In genomic region chr1:110916669-110917306, GRCh38 we compare ENCODE assay signal across 8 cellular contexts. TPM values are rescaled to one million over a fixed set of nuclear protein-coding genes. Genes with fewer than 3 reads are reported as not detected.
DNase-seq lines count a peak whose midpoint lies in the region; ATAC-seq and TF ChIP-seq lines count a peak whose summit lies in the region.

No MANE protein-coding gene starts in this region.

- H3K9me3 Mint-ChIP-seq in osteocyte (ENCODE audit: unreplicated experiment), result peaks cover 4% of the 10 kb centered on the region

- H3K4me3 ChIP-seq in GM12865 (ENCODE audit: low read depth, low read length) (peak overlapping the region; percentile 33), foreskin fibroblast (ENCODE audit: low read depth in 1 of 2, low read length in 2 of 2) (peak overlapping the region in 1 of 2 donors; percentile 15), lower lobe of right lung (no peak overlapping the region)

- no peaks in the 10 kb centered on the region for H3K27me3 ChIP-seq in lower lobe of right lung (ENCODE audit: low read depth)

- DNase-seq in GM12865 (ENCODE audit: low read depth), result peak; percentile 68
- peak; percentile 0 to 6 for DNase-seq in foreskin fibroblast
- no peak for DNase-seq in osteocyte (ENCODE audit: extremely low spot score, unreplicated experiment)
- no peak for DNase-seq in cerebellar nuclear complex (lab: John Stamatoyannopoulos, UW)
- no peak for DNase-seq in NCI-H2171 (lab: John Stamatoyannopoulos, UW)
- DNase-seq in lower lobe of right lung, result no peak

- H3K36me3 ChIP-seq in lower lobe of right lung, result no peaks in the 10 kb centered on the region

- H3K36me3 Mint-ChIP-seq in osteocyte (ENCODE audit: unreplicated experiment), result no peaks in the 10 kb centered on the region

- H3K27ac ChIP-seq in lower lobe of right lung, result no peak overlapping the region

- H3K9me3 ChIP-seq in lower lobe of right lung, result no peaks in the 10 kb centered on the region

- H3K4me3 Mint-ChIP-seq in osteocyte (ENCODE audit: unreplicated experiment), result no peak overlapping the region

- H3K4me1 ChIP-seq in lower lobe of right lung, result no peaks in the 10 kb centered on the region

- ATAC-seq in HG02678 (IDR thresholded peaks at IDR 0.05; ENCODE audit: unreplicated experiment) (peak; percentile 70), SK-N-SH treated with all-trans-retinoic acid at 6 μM for 48 hours (peak; percentile 78), lower lobe of right lung (no peak)

- peaks cover 3% of the 10 kb centered on the region for H3K27me3 Mint-ChIP-seq in osteocyte (ENCODE audit: unreplicated experiment)

- TF ChIP-seq CTCF in GM12865 (IDR thresholded peaks at IDR 0.05; ENCODE audit: insufficient read depth, low read depth, low read length, missing control alignments), result no peak
- no peak for TF ChIP-seq CTCF in foreskin fibroblast (IDR thresholded peaks at IDR 0.05; ENCODE audit: low read depth, low read length)
- TF ChIP-seq CTCF in osteocyte (IDR thresholded peaks at IDR 0.05), result no peak
- TF ChIP-seq CTCF in lower lobe of right lung (IDR thresholded peaks at IDR 0.05), result no peak

- H3K4me1 Mint-ChIP-seq in osteocyte (ENCODE audit: unreplicated experiment), result no peaks in the 10 kb centered on the region

- H3K27ac Mint-ChIP-seq in osteocyte (ENCODE audit: unreplicated experiment), result no peak overlapping the region

- intact Hi-C loops in lower lobe of right lung (cut with DNase I), result no loop called here

TF ChIP-seq in SK-N-SH treated with all-trans-retinoic acid at 6 μM for 48 hours, 23 proteins besides CTCF, POLR2A, EP300 and RAD21:
- no peak for TF ChIP-seq ESRRG (CRISPR knock-in tag; IDR thresholded peaks at IDR 0.05)
- TF ChIP-seq, protein P1, sequence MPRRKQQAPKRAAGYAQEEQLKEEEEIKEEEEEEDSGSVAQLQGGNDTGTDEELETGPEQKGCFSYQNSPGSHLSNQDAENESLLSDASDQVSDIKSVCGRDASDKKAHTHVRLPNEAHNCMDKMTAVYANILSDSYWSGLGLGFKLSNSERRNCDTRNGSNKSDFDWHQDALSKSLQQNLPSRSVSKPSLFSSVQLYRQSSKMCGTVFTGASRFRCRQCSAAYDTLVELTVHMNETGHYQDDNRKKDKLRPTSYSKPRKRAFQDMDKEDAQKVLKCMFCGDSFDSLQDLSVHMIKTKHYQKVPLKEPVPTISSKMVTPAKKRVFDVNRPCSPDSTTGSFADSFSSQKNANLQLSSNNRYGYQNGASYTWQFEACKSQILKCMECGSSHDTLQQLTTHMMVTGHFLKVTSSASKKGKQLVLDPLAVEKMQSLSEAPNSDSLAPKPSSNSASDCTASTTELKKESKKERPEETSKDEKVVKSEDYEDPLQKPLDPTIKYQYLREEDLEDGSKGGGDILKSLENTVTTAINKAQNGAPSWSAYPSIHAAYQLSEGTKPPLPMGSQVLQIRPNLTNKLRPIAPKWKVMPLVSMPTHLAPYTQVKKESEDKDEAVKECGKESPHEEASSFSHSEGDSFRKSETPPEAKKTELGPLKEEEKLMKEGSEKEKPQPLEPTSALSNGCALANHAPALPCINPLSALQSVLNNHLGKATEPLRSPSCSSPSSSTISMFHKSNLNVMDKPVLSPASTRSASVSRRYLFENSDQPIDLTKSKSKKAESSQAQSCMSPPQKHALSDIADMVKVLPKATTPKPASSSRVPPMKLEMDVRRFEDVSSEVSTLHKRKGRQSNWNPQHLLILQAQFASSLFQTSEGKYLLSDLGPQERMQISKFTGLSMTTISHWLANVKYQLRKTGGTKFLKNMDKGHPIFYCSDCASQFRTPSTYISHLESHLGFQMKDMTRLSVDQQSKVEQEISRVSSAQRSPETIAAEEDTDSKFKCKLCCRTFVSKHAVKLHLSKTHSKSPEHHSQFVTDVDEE (CRISPR knock-in tag; IDR thresholded peaks at IDR 0.05), result no peak
- TF ChIP-seq ZNF8 (CRISPR knock-in tag; IDR thresholded peaks at IDR 0.05), result no peak
- TF ChIP-seq GLIS3 (CRISPR knock-in tag; IDR thresholded peaks at IDR 0.05), result no peak
- TF ChIP-seq ZC3H10 (CRISPR knock-in tag; IDR thresholded peaks at IDR 0.05), result no peak
- TF ChIP-seq TOX (CRISPR knock-in tag; IDR thresholded peaks at IDR 0.05; ENCODE audit: borderline replicate concordance), result no peak
- TF ChIP-seq ISL1 (CRISPR knock-in tag; IDR thresholded peaks at IDR 0.05), result no peak
- TF ChIP-seq OSR1 (CRISPR knock-in tag; IDR thresholded peaks at IDR 0.05), result no peak
- no peak for TF ChIP-seq ZNF70 (CRISPR knock-in tag; IDR thresholded peaks at IDR 0.05)
- TF ChIP-seq CSDC2 (CRISPR knock-in tag; IDR thresholded peaks at IDR 0.05), result no peak
- no peak for TF ChIP-seq CREB5 (CRISPR knock-in tag; IDR thresholded peaks at IDR 0.05; ENCODE audit: low read depth)
TF ChIP-seq in SK-N-SH treated with all-trans-retinoic acid at 6 μM for 48 hours: peak in this region for 0.

RNA-seq across cellular contexts. Expression of gene CD53, which starts 43.8 kb away (rescaled TPM):
- total RNA-seq in osteocyte (not detected in 2 replicates), lower lobe of right lung (228 TPM)

RNA-seq across cellular contexts. Expression of gene LRIF1, which starts 46.9 kb away (rescaled TPM):
- 9.4 and 12.1 TPM in 2 replicates for total RNA-seq in osteocyte
- 8.8 TPM for total RNA-seq in lower lobe of right lung

Comparison
In these comparisons a context has a peak if more than half of its experiments do, and no peak if none do; other contexts are left out.
1. DNase-seq: peak in GM12865 (single experiment) and foreskin fibroblast (2 of 2); none in osteocyte (single experiment), cerebellar nuclear complex (0 of 2), NCI-H2171 (single experiment) and lower lobe of right lung (single experiment).
2. ATAC-seq: peak in HG02678 (single experiment) and SK-N-SH treated with all-trans-retinoic acid at 6 μM for 48 hours (single experiment); none in lower lobe of right lung (0 of 2).
3. RNA of gene CD53, which starts 43.8 kb away (total RNA-seq): 228 TPM in lower lobe of right lung (single experiment); not detected in osteocyte; every median in the first group is over 100 times any median in the second.